Comparison of ENCODE assay signal across 1 cellular context in genomic region chr13:26502826-26503225, GRCh38.
TF ChIP-seq lines count a peak whose summit lies in the region.

No MANE protein-coding gene starts in this region.

TF ChIP-seq in GM12878, 131 proteins besides CTCF, POLR2A, EP300 and RAD21 (continued from another document):
- TF ChIP-seq, protein P1, sequence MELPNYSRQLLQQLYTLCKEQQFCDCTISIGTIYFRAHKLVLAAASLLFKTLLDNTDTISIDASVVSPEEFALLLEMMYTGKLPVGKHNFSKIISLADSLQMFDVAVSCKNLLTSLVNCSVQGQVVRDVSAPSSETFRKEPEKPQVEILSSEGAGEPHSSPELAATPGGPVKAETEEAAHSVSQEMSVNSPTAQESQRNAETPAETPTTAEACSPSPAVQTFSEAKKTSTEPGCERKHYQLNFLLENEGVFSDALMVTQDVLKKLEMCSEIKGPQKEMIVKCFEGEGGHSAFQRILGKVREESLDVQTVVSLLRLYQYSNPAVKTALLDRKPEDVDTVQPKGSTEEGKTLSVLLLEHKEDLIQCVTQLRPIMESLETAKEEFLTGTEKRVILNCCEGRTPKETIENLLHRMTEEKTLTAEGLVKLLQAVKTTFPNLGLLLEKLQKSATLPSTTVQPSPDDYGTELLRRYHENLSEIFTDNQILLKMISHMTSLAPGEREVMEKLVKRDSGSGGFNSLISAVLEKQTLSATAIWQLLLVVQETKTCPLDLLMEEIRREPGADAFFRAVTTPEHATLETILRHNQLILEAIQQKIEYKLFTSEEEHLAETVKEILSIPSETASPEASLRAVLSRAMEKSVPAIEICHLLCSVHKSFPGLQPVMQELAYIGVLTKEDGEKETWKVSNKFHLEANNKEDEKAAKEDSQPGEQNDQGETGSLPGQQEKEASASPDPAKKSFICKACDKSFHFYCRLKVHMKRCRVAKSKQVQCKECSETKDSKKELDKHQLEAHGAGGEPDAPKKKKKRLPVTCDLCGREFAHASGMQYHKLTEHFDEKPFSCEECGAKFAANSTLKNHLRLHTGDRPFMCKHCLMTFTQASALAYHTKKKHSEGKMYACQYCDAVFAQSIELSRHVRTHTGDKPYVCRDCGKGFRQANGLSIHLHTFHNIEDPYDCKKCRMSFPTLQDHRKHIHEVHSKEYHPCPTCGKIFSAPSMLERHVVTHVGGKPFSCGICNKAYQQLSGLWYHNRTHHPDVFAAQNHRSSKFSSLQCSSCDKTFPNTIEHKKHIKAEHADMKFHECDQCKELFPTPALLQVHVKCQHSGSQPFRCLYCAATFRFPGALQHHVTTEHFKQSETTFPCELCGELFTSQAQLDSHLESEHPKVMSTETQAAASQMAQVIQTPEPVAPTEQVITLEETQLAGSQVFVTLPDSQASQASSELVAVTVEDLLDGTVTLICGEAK (IDR thresholded peaks at IDR 0.05; ENCODE audit: borderline replicate concordance): no peak
- TF ChIP-seq, protein P2, sequence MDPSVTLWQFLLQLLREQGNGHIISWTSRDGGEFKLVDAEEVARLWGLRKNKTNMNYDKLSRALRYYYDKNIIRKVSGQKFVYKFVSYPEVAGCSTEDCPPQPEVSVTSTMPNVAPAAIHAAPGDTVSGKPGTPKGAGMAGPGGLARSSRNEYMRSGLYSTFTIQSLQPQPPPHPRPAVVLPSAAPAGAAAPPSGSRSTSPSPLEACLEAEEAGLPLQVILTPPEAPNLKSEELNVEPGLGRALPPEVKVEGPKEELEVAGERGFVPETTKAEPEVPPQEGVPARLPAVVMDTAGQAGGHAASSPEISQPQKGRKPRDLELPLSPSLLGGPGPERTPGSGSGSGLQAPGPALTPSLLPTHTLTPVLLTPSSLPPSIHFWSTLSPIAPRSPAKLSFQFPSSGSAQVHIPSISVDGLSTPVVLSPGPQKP (IDR thresholded peaks at IDR 0.05; ENCODE audit: low read depth, low read length): no peak
